9 cellular contexts compared by ENCODE assay signal in the genomic region with DNA sequence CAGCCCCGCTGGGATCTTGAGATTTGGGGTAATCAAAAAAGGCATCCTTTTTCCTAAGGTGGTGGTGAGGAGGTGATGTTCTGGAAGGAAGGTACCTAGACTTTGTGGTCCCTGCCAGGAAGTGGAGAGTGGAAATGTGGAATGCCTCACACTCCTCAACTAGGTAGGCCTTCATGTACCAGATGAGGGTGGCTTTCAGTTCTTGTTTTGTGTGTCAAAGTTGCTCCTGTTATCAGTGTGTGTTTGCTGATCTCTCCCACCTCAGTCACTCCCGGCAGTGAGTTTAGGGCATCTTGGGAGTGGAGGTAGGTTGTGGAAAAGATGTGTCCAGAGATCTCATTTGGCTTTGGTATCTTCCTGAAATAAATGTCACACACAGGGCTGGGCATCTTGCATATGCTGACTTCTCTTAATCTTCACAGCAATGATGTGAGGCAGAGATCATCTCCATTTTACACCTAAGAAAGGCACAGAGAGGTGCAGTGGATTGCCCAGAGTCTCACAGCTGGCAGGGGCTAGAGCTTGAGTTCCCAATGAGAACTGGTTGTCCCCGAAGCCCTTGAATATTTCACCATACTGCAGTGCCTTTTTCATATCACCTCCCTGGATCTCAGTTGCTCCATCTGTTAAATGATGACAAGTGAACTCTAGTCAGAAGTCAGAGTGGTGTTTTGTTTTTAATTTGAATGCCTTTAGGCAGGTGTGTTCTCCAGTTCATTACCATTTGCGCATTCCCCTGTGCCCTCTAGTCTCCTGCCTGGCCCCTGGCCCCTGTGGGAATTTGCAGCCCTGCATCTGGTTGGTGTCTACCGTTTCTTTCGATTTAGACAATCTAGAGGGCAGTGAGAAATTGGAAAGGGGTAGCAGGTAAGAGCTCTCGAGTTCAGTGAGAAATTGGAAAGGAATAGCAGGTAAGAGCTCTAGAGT. TPM values are rescaled to one million over a fixed set of nuclear protein-coding genes. Genes with fewer than 3 reads are reported as not detected.
A peak's percentile ranks its signal among the peaks of the same experiment; 100 is the strongest.
DNase-seq lines count a peak whose midpoint lies in the region; ATAC-seq, FAIRE-seq and TF ChIP-seq lines count a peak whose summit lies in the region.
"Had no signal": no experiment of that assay in that cellular context is flagged by ENCODE, and none has a peak within 500 bp of the region (broad histone marks: within the 10 kb centered on the region; RNA-seq: fewer than 3 reads in every experiment).

No MANE protein-coding gene starts in this region.

- TF ChIP-seq CTCF in nephron (IDR thresholded peaks at IDR 0.05; ENCODE audit: unreplicated experiment in 3 of 3) (no peak), foreskin keratinocyte (conservative IDR thresholded peaks at IDR 0.05) (no peak), D721Med (IDR thresholded peaks at IDR 0.05; ENCODE audit: insufficient read depth, missing control alignments) (no peak), brain microvascular endothelial cell (IDR thresholded peaks at IDR 0.05; ENCODE audit: low read depth, low read length, missing control alignments) (no peak)

- in situ Hi-C loops in brain microvascular endothelial cell (cut with HindIII; ENCODE audit: low pct_ligation_motif_present, low sequenced_read_pairs) = no loop called here

- DNase-seq in DMS79 (lab: John Stamatoyannopoulos, UW) (peak; percentile 71), foreskin keratinocyte (no peak), D721Med (ENCODE audit: insufficient read length, low spot score) (no peak), brain microvascular endothelial cell (no peak)

- H3K36me3 ChIP-seq in brain microvascular endothelial cell (replicated peaks) = no peaks in the 10 kb centered on the region

- H3K27ac ChIP-seq in foreskin keratinocyte = no peak overlapping the region
- H3K27ac ChIP-seq in brain microvascular endothelial cell = no peak overlapping the region

- peak; percentile 37 for ATAC-seq in GM21529 (IDR thresholded peaks at IDR 0.05; ENCODE audit: unreplicated experiment)
- peak; percentile 24 for ATAC-seq in activated T-helper 17 cell treated with anti-CD3 and anti-CD28 coated beads, Interleukin-2, amount 50 U/mL, for 72 hours (replicated peaks)
- ATAC-seq in GM21526 (IDR thresholded peaks at IDR 0.05; ENCODE audit: low FRiP score, unreplicated experiment) = no peak
- no peak for ATAC-seq in foreskin keratinocyte

- H3K4me3 ChIP-seq in brain microvascular endothelial cell (ENCODE audit: low read depth, low read length) = no peak overlapping the region

- no peak overlapping the region for H3K4me3 Mint-ChIP-seq in activated T-helper 17 cell treated with anti-CD3 and anti-CD28 coated beads, Interleukin-2, amount 50 U/mL, for 72 hours
- peak overlapping the region in 2 of 3 experiments; percentile 7 to 66 for H3K4me3 Mint-ChIP-seq in nephron
- H3K4me3 Mint-ChIP-seq: CD14-positive monocyte had no signal

- H3K27me3 Mint-ChIP-seq in activated T-helper 17 cell treated with anti-CD3 and anti-CD28 coated beads, Interleukin-2, amount 50 U/mL, for 72 hours = peaks cover 10% of the 10 kb centered on the region
- H3K27me3 Mint-ChIP-seq in nephron (ENCODE audit: low read depth) = no peaks in the 10 kb centered on the region

- H3K4me1 ChIP-seq in foreskin keratinocyte = peaks cover 6% of the 10 kb centered on the region

- no peak for FAIRE-seq in D721Med (lab: Jason Lieb, UNC)

- H3K27me3 ChIP-seq in foreskin keratinocyte (no peaks in the 10 kb centered on the region), brain microvascular endothelial cell (replicated peaks) (no peaks in the 10 kb centered on the region)

- H3K27ac Mint-ChIP-seq in activated T-helper 17 cell treated with anti-CD3 and anti-CD28 coated beads, Interleukin-2, amount 50 U/mL, for 72 hours = no peak overlapping the region
- H3K27ac Mint-ChIP-seq in nephron = peak overlapping the region; percentile 54 to 63 (median 62)

- no peaks in the 10 kb centered on the region for H3K9me3 Mint-ChIP-seq in activated T-helper 17 cell treated with anti-CD3 and anti-CD28 coated beads, Interleukin-2, amount 50 U/mL, for 72 hours
- H3K9me3 Mint-ChIP-seq in nephron = no peaks in the 10 kb centered on the region
- H3K9me3 Mint-ChIP-seq: CD14-positive monocyte had no signal

- no peaks in the 10 kb centered on the region for H3K36me3 Mint-ChIP-seq in activated T-helper 17 cell treated with anti-CD3 and anti-CD28 coated beads, Interleukin-2, amount 50 U/mL, for 72 hours (ENCODE audit: low read depth)
- H3K36me3 Mint-ChIP-seq in nephron (ENCODE audit: low read depth) = peaks cover 8% of the 10 kb centered on the region
- H3K36me3 Mint-ChIP-seq: CD14-positive monocyte had no signal

- peaks cover 16% of the 10 kb centered on the region for H3K4me1 Mint-ChIP-seq in activated T-helper 17 cell treated with anti-CD3 and anti-CD28 coated beads, Interleukin-2, amount 50 U/mL, for 72 hours
- H3K4me1 Mint-ChIP-seq in nephron = peaks cover 71% of the 10 kb centered on the region

RNA-seq across cellular contexts. Expression of gene PKIG, which starts 2.9 kb away (rescaled TPM):
- 10 to 100 TPM in 1 of 2 donors, 1 to 10 TPM in 1; 4.4 to 11.9 TPM for total RNA-seq in activated T-helper 17 cell treated with anti-CD3 and anti-CD28 coated beads, Interleukin-2, amount 50 U/mL, for 72 hours
- 19.9 and 20.7 TPM in 2 replicates for total RNA-seq in foreskin keratinocyte
- 23.5 and 25.4 TPM in 2 replicates for polyA plus RNA-seq in foreskin keratinocyte

Comparison
In these comparisons a context has a peak if more than half of its experiments do, and no peak if none do; other contexts are left out.
1. ATAC-seq: peak in GM21529 (single experiment) and activated T-helper 17 cell treated with anti-CD3 and anti-CD28 coated beads, Interleukin-2, amount 50 U/mL, for 72 hours (single experiment); none in GM21526 (single experiment) and foreskin keratinocyte (single experiment).